ENCODE assay signal across 16 cellular contexts in the genomic region with DNA sequence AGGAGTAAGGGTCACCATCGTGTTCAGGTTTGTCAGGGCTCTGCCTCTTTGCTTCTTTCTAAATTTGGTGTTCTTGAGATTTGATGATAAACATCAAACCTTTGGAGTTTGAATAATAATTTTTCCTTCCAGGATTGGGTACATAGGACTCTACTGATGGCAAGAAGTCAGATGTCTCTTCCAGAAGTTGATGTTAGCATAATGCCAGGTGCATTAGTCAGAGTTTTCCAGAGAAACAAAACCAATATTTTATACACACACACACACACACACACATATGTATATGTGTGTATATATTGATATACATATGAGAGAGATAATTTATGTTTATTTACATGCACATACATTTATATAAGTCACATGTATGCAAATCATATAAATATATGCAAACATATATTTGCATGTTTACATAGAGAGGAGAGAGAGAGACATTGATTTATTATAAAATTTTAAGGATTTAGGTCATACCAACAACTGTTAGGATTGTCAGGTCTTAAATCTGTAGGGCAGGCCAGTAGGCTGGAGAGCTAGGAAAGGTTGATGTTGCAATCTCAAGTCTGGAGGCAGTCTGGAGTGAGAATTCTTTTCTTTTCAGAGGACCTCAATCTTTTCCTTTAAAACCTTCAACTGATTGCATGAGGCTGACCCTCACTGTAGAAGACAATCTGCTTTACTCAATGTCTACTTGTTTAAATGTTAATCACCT.
DNase-seq lines count a peak whose midpoint lies in the region; TF ChIP-seq lines count a peak whose summit lies in the region.
"Had no signal": no experiment of that assay in that cellular context is flagged by ENCODE, and none has a peak within 500 bp of the region (broad histone marks: within the 10 kb centered on the region; RNA-seq: fewer than 3 reads in every experiment).

No MANE protein-coding gene starts in this region.

- H3K27me3 ChIP-seq in adipocyte (replicated peaks; ENCODE audit: control insufficient read depth, insufficient read depth, low read length), result no peaks in the 10 kb centered on the region
- H3K27me3 ChIP-seq: BLaER1 treated with 17β-estradiol and CSF1 and Interleukin-3, amounts not matched to agents 10 nM and 100 nM had no signal

- H3K36me3 ChIP-seq in adipocyte (ENCODE audit: control insufficient read depth, insufficient read depth, low read length, severe bottlenecking), result no peaks in the 10 kb centered on the region
- H3K36me3 ChIP-seq: BLaER1 treated with 17β-estradiol and CSF1 and Interleukin-3, amounts not matched to agents 10 nM and 100 nM had no signal

- H3K4me1 ChIP-seq in adipocyte (ENCODE audit: control insufficient read depth, insufficient read depth, low read length), result peaks cover 10% of the 10 kb centered on the region

- POLR2A ChIA-PET in GM10248 (lab: Yijun Ruan, JAX), result no interaction called here

- no peak for TF ChIP-seq CTCF in AG10803 (conservative IDR thresholded peaks at IDR 0.05; ENCODE audit: low read length)
- no peak for TF ChIP-seq CTCF in fibroblast of villous mesenchyme (IDR thresholded peaks at IDR 0.05; ENCODE audit: insufficient read depth, low read depth, low read length)
- no peak for TF ChIP-seq CTCF in GM10248 (IDR thresholded peaks at IDR 0.05; ENCODE audit: control extremely low read depth, extremely low read depth, low read depth, missing control alignments)

- H3K9me3 ChIP-seq in adipocyte (ENCODE audit: control insufficient read depth, low read length), result no peaks in the 10 kb centered on the region

- H3K4me3 ChIP-seq in AG10803 (ENCODE audit: low read length), result no peak overlapping the region
- no peak overlapping the region for H3K4me3 ChIP-seq in adipocyte (ENCODE audit: low read length)
- H3K4me3 ChIP-seq in fibroblast of villous mesenchyme (ENCODE audit: low read depth, low read length), result no peak overlapping the region
- H3K4me3 ChIP-seq: BLaER1 treated with 17β-estradiol and CSF1 and Interleukin-3, amounts not matched to agents 10 nM and 100 nM had no signal

- no peak overlapping the region for H3K9ac ChIP-seq in adipocyte (ENCODE audit: low read length)
- H3K9ac ChIP-seq: BLaER1 treated with 17β-estradiol and CSF1 and Interleukin-3, amounts not matched to agents 10 nM and 100 nM had no signal

- CTCF ChIA-PET in GM10248 (lab: Yijun Ruan, JAX), result interaction anchor here (0.8 kb wide), 1 partner anchor 9 kb away, joined by 3 read pairs; no protein-coding TSS in a partner anchor

- peak; percentile 39 for DNase-seq in AG10803 (ENCODE audit: low read depth)
- peak; percentile 44 for DNase-seq in HCEC 1CT
- DNase-seq in adipocyte (ENCODE audit: low read depth), result peak; percentile 53
- peak; percentile 44 for DNase-seq in fibroblast of villous mesenchyme (ENCODE audit: low read depth)
- no peak for DNase-seq in H4 (ENCODE audit: low spot score)
- DNase-seq in GM10248 (ENCODE audit: extremely low spot score), result no peak
- no peak for DNase-seq in NCI-H510A (lab: John Stamatoyannopoulos, UW)
- no peak for DNase-seq in effector CD4-positive, alpha-beta T cell
- DNase-seq: CD8-positive, alpha-beta memory T cell; DMS79 treated with DMSO at 0.1 percent for 48 hours; GF-D8; NCI-H1092; NCI-H146; NCI-H2081; NCI-H82 had no signal

Comparison
In these comparisons a context has a peak if more than half of its experiments do, and no peak if none do; other contexts are left out.
1. DNase-seq: peak in AG10803 (single experiment), HCEC 1CT (single experiment), adipocyte (single experiment) and fibroblast of villous mesenchyme (single experiment); none in H4 (single experiment), GM10248 (single experiment), NCI-H510A (single experiment) and effector CD4-positive, alpha-beta T cell (single experiment).